In genomic region chr4:30912098-30912719, GRCh38 we compare ENCODE assay signal across 22 cellular contexts.
DNase-seq lines count a peak whose midpoint lies in the region; ATAC-seq and TF ChIP-seq lines count a peak whose summit lies in the region.
"Had no signal": no experiment of that assay in that cellular context is flagged by ENCODE, and none has a peak within 500 bp of the region (broad histone marks: within the 10 kb centered on the region; RNA-seq: fewer than 3 reads in every experiment).

No MANE protein-coding gene starts in this region.

- H3K4me3 Mint-ChIP-seq in neural progenitor cell = no peak overlapping the region
- H3K4me3 Mint-ChIP-seq: activated naive CD8-positive, alpha-beta T cell treated with anti-CD3 and anti-CD28 coated beads, Interleukin-2, amount 10 ng/mL, durations not matched to agents 7 days and 5 days; activated T-helper 1 cell treated with anti-CD3 and anti-CD28 coated beads, Interleukin-12 subunit alpha, Interleukin-12 subunit beta, Interleukin-2, Interleukin-4 antibody, amounts not matched to agents 30 ng/mL and 10 ng/mL and 1 ng/mL, durations not matched to agents 14 hours and 24 hours and 36 hours; CD8-positive, alpha-beta memory T cell; endodermal cell; stimulated activated naive CD8-positive, alpha-beta T cell treated with anti-CD3 and anti-CD28 coated beads, Interleukin-15, Interleukin-2, amounts not matched to agents 100 ng/mL and 50 ng/mL, for 24 hours had no signal

- no peak overlapping the region for H3K4me2 ChIP-seq in neural progenitor cell

- no peak for ATAC-seq in HG03354 (IDR thresholded peaks at IDR 0.05; ENCODE audit: poor library complexity, severe bottlenecking, unreplicated experiment)
- ATAC-seq in GM19467 (IDR thresholded peaks at IDR 0.05; ENCODE audit: unreplicated experiment) = no peak
- ATAC-seq: right lobe of liver had no signal

- no peak for TF ChIP-seq CTCF in AG04450 (IDR thresholded peaks at IDR 0.05; ENCODE audit: low read depth, low read length)
- no peak for TF ChIP-seq CTCF in choroid plexus epithelial cell (conservative IDR thresholded peaks at IDR 0.05; ENCODE audit: low read depth, low read length)
- TF ChIP-seq CTCF in neural progenitor cell (IDR thresholded peaks at IDR 0.05) = no peak

- H3K27ac Mint-ChIP-seq in neural progenitor cell = no peak overlapping the region
- H3K27ac Mint-ChIP-seq: activated naive CD8-positive, alpha-beta T cell treated with anti-CD3 and anti-CD28 coated beads, Interleukin-2, amount 10 ng/mL, durations not matched to agents 7 days and 5 days; activated T-helper 1 cell treated with anti-CD3 and anti-CD28 coated beads, Interleukin-12 subunit alpha, Interleukin-12 subunit beta, Interleukin-2, Interleukin-4 antibody, amounts not matched to agents 30 ng/mL and 10 ng/mL and 1 ng/mL, durations not matched to agents 14 hours and 24 hours and 36 hours; CD8-positive, alpha-beta memory T cell; endodermal cell; stimulated activated naive CD8-positive, alpha-beta T cell treated with anti-CD3 and anti-CD28 coated beads, Interleukin-15, Interleukin-2, amounts not matched to agents 100 ng/mL and 50 ng/mL, for 24 hours had no signal

- H2AFZ ChIP-seq in neural progenitor cell (replicated peaks) = peak overlapping the region; percentile 53

- CTCF ChIA-PET in AG04450 (lab: Charles Lee) = no interaction called here

- no peaks in the 10 kb centered on the region for H4K20me1 ChIP-seq in neural progenitor cell (ENCODE audit: low read depth)

- peak; percentile 1 for DNase-seq in AG04450 (ENCODE audit: low read depth, low spot score)
- DNase-seq in LHCN-M2 (ENCODE audit: low read depth) = peak; percentile 19
- DNase-seq in choroid plexus epithelial cell (ENCODE audit: low read depth) = peak; percentile 41
- no peak for DNase-seq in neural progenitor cell (ENCODE audit: low spot score)
- no peak for DNase-seq in SJCRH30
- DNase-seq in NCI-H446 treated with DMSO at 0.1 percent for 48 hours (lab: John Stamatoyannopoulos, UW) = no peak
- DNase-seq: activated naive CD8-positive, alpha-beta T cell treated with anti-CD3 and anti-CD28 coated beads, Interleukin-2, amount 10 ng/mL, durations not matched to agents 7 days and 5 days; CD8-positive, alpha-beta memory T cell; cerebellar nuclear complex; DMS79 treated with DMSO at 0.1 percent for 48 hours; endodermal cell; KG1; kidney glomerular epithelial cell; NCI-H2029 treated with DMSO at 0.1 percent for 48 hours; NCI-H510A; occipital lobe; right lobe of liver; upper lobe of left lung had no signal

- no peaks in the 10 kb centered on the region for H3K79me2 ChIP-seq in neural progenitor cell (ENCODE audit: low read depth)

- H3K9me3 Mint-ChIP-seq in neural progenitor cell = peaks cover 16% of the 10 kb centered on the region
- H3K9me3 Mint-ChIP-seq: activated T-helper 1 cell treated with anti-CD3 and anti-CD28 coated beads, Interleukin-12 subunit alpha, Interleukin-12 subunit beta, Interleukin-2, Interleukin-4 antibody, amounts not matched to agents 30 ng/mL and 10 ng/mL and 1 ng/mL, durations not matched to agents 14 hours and 24 hours and 36 hours had no signal

- H3K4me1 ChIP-seq in neural progenitor cell (peaks cover 5% of the 10 kb centered on the region), SJCRH30 (no peaks in the 10 kb centered on the region)
- H3K4me1 ChIP-seq: right lobe of liver, upper lobe of left lung had no signal

- H3K36me3 ChIP-seq in neural progenitor cell = no peaks in the 10 kb centered on the region
- no peaks in the 10 kb centered on the region; the same call in 1 of the 2 replicates for H3K36me3 ChIP-seq in SJCRH30
- H3K36me3 ChIP-seq: right lobe of liver, upper lobe of left lung had no signal

- H3K4me1 Mint-ChIP-seq in neural progenitor cell = peaks cover 6% of the 10 kb centered on the region
- H3K4me1 Mint-ChIP-seq: activated naive CD8-positive, alpha-beta T cell treated with anti-CD3 and anti-CD28 coated beads, Interleukin-2, amount 10 ng/mL, durations not matched to agents 7 days and 5 days; CD8-positive, alpha-beta memory T cell had no signal

- no peak overlapping the region for H3K4me3 ChIP-seq in AG04450 (ENCODE audit: low read depth, low read length)
- H3K4me3 ChIP-seq in choroid plexus epithelial cell (ENCODE audit: low read depth, low read length) = no peak overlapping the region
- no peak overlapping the region for H3K4me3 ChIP-seq in neural progenitor cell
- H3K4me3 ChIP-seq in SJCRH30 = no peak overlapping the region
- H3K4me3 ChIP-seq: right lobe of liver, upper lobe of left lung had no signal

- H3K27ac ChIP-seq in AG04450 (ENCODE audit: low read depth, low read length) = no peak overlapping the region
- no peak overlapping the region for H3K27ac ChIP-seq in neural progenitor cell
- no peak overlapping the region for H3K27ac ChIP-seq in SJCRH30
- H3K27ac ChIP-seq: right lobe of liver, upper lobe of left lung had no signal

- H3K9me3 ChIP-seq in AG04450 (ENCODE audit: control insufficient read depth, insufficient read depth, low read length) (no peaks in the 10 kb centered on the region), neural progenitor cell (ENCODE audit: low read depth) (no peaks in the 10 kb centered on the region), SJCRH30 (replicated peaks) (0 out of 2 replicates have a peak, but pooled peaks cover 5% of the 10 kb centered on the region)
- H3K9me3 ChIP-seq: right lobe of liver, upper lobe of left lung had no signal

- no peaks in the 10 kb centered on the region for H3F3A ChIP-seq in neural progenitor cell (ENCODE audit: low read depth)

- H3K27me3 ChIP-seq in AG04450 (ENCODE audit: control insufficient read depth, insufficient read depth, low read length) = no peaks in the 10 kb centered on the region
- no peaks in the 10 kb centered on the region for H3K27me3 ChIP-seq in neural progenitor cell
- no peaks in the 10 kb centered on the region for H3K27me3 ChIP-seq in SJCRH30
- H3K27me3 ChIP-seq: right lobe of liver, upper lobe of left lung had no signal

- peaks cover 4% of the 10 kb centered on the region for H3K27me3 Mint-ChIP-seq in neural progenitor cell (ENCODE audit: insufficient read depth, low read depth)
- H3K27me3 Mint-ChIP-seq: activated naive CD8-positive, alpha-beta T cell treated with anti-CD3 and anti-CD28 coated beads, Interleukin-2, amount 10 ng/mL, durations not matched to agents 7 days and 5 days; CD8-positive, alpha-beta memory T cell; stimulated activated naive CD8-positive, alpha-beta T cell treated with anti-CD3 and anti-CD28 coated beads, Interleukin-15, Interleukin-2, amounts not matched to agents 100 ng/mL and 50 ng/mL, for 24 hours had no signal

- H3K36me3 Mint-ChIP-seq in neural progenitor cell = peaks cover 2% of the 10 kb centered on the region
- H3K36me3 Mint-ChIP-seq: activated naive CD8-positive, alpha-beta T cell treated with anti-CD3 and anti-CD28 coated beads, Interleukin-2, amount 10 ng/mL, durations not matched to agents 7 days and 5 days; CD8-positive, alpha-beta memory T cell had no signal

- POLR2A ChIA-PET in AG04450 (lab: Yijun Ruan, JAX) = no interaction called here

- H3K9ac ChIP-seq in neural progenitor cell = no peak overlapping the region

Comparison
In these comparisons a context has a peak if more than half of its experiments do, and no peak if none do; other contexts are left out.
1. DNase-seq: peak in AG04450 (single experiment), LHCN-M2 (single experiment) and choroid plexus epithelial cell (single experiment); none in neural progenitor cell (single experiment), SJCRH30 (0 of 2) and NCI-H446 treated with DMSO at 0.1 percent for 48 hours (single experiment).